Comparison of ENCODE assay signal across 1 cellular context in genomic region chr1:8083739-8084484, GRCh38.
TF ChIP-seq lines count a peak whose summit lies in the region.

No MANE protein-coding gene starts in this region.

TF ChIP-seq in HepG2, 621 proteins besides CTCF, POLR2A, EP300 and RAD21 (continued from another document and continues in another):
- TF ChIP-seq SNAPC4 (CRISPR knock-in tag; IDR thresholded peaks at IDR 0.05) (peak; percentile 26; the same call in 1 of the 2 replicates), RCOR2 (CRISPR knock-in tag; IDR thresholded peaks at IDR 0.05) (peak; percentile 90), MED8 (CRISPR knock-in tag; IDR thresholded peaks at IDR 0.05; ENCODE audit: insufficient replicate concordance) (peak; percentile 40), KLF13 (CRISPR knock-in tag; IDR thresholded peaks at IDR 0.05) (no peak), ATF7-NPFF (CRISPR knock-in tag; IDR thresholded peaks at IDR 0.05; ENCODE audit: low read depth) (no peak), NR2F2 (IDR thresholded peaks at IDR 0.05; ENCODE audit: borderline replicate concordance, low read depth) (peak; percentile 56; the same call in 1 of the 2 replicates), CBX5 (CRISPR knock-in tag; IDR thresholded peaks at IDR 0.05; ENCODE audit: borderline replicate concordance) (no peak), ZNF839 (CRISPR knock-in tag; IDR thresholded peaks at IDR 0.05; ENCODE audit: borderline replicate concordance) (no peak), MEIS2 (CRISPR knock-in tag; IDR thresholded peaks at IDR 0.05) (peak; percentile 56; the same call in 1 of the 2 replicates), TAF1 (CRISPR knock-in tag; IDR thresholded peaks at IDR 0.05) (no peak), TOE1 (CRISPR knock-in tag; IDR thresholded peaks at IDR 0.05) (no peak), RFX5 (IDR thresholded peaks at IDR 0.05; ENCODE audit: low read depth, low read length) (no peak), PPARG (CRISPR knock-in tag; conservative IDR thresholded peaks at IDR 0.05) (peak; percentile 87), ZNF720 (CRISPR knock-in tag; IDR thresholded peaks at IDR 0.05) (no peak), KLF16 (CRISPR knock-in tag; IDR thresholded peaks at IDR 0.05) (no peak; a peak in 1 of 4 replicates), NFIC (IDR thresholded peaks at IDR 0.05; ENCODE audit: low read length) (peak; percentile 90), BCL6 (CRISPR knock-in tag; IDR thresholded peaks at IDR 0.05) (peak; percentile 92), SATB2 (CRISPR knock-in tag; IDR thresholded peaks at IDR 0.05) (no peak), FOXP1 (IDR thresholded peaks at IDR 0.05) (peak; percentile 93), FOXP1 (CRISPR knock-in tag; IDR thresholded peaks at IDR 0.05) (peak; percentile 99), ZNF614 (CRISPR knock-in tag; IDR thresholded peaks at IDR 0.05; ENCODE audit: borderline replicate concordance) (0 out of 2 replicates have a peak, but pooled peaks have one; percentile 25), NFKBIZ (CRISPR knock-in tag; IDR thresholded peaks at IDR 0.05) (peak; percentile 89; the same call in 1 of the 2 replicates), SRSF9 (IDR thresholded peaks at IDR 0.05; ENCODE audit: borderline replicate concordance, insufficient read depth, low read depth, low read length, poor library complexity, severe bottlenecking) (no peak), ZNF784 (CRISPR knock-in tag; IDR thresholded peaks at IDR 0.05; ENCODE audit: borderline replicate concordance) (no peak), ZKSCAN5 (CRISPR knock-in tag; IDR thresholded peaks at IDR 0.05) (no peak), ZKSCAN1 (IDR thresholded peaks at IDR 0.05; ENCODE audit: low read length) (no peak), ISL2 (CRISPR knock-in tag; IDR thresholded peaks at IDR 0.05) (peak; percentile 90), ZBTB46 (CRISPR knock-in tag; IDR thresholded peaks at IDR 0.05; ENCODE audit: borderline replicate concordance) (no peak), TEAD3 (CRISPR knock-in tag; optimal IDR thresholded peaks at IDR 0.05; ENCODE audit: borderline replicate concordance) (peak; percentile 89), CSRNP1 (CRISPR knock-in tag; IDR thresholded peaks at IDR 0.05) (no peak), TBX2 (CRISPR knock-in tag; IDR thresholded peaks at IDR 0.05; ENCODE audit: borderline replicate concordance) (peak; percentile 99), TARDBP (CRISPR knock-in tag; IDR thresholded peaks at IDR 0.05) (peak; percentile 72; the same call in 1 of the 2 replicates), DPF2 (CRISPR knock-in tag; IDR thresholded peaks at IDR 0.05; ENCODE audit: borderline replicate concordance, low read depth) (peak; percentile 52; the same call in 1 of the 2 replicates), ZNF768 (CRISPR knock-in tag; IDR thresholded peaks at IDR 0.05) (no peak), JUN (CRISPR knock-in tag; IDR thresholded peaks at IDR 0.05) (no peak), ZFY (CRISPR knock-in tag; IDR thresholded peaks at IDR 0.05) (0 out of 2 replicates have a peak, but pooled peaks have one; percentile 27), ZFP36L1 (CRISPR knock-in tag; IDR thresholded peaks at IDR 0.05) (no peak), RXRA (CRISPR knock-in tag; IDR thresholded peaks at IDR 0.05) (peak; percentile 41; the same call in 1 of the 2 replicates), MIXL1 (CRISPR knock-in tag; IDR thresholded peaks at IDR 0.05) (peak; percentile 94), HOXA9 (CRISPR knock-in tag; IDR thresholded peaks at IDR 0.05; ENCODE audit: borderline replicate concordance) (no peak), BHLHE40 (IDR thresholded peaks at IDR 0.05; ENCODE audit: low read length) (0 out of 2 replicates have a peak, but pooled peaks have one; percentile 32), HOXA3 (CRISPR knock-in tag; IDR thresholded peaks at IDR 0.05) (peak; percentile 46; the same call in 1 of the 2 replicates), EHMT2 (IDR thresholded peaks at IDR 0.05; ENCODE audit: borderline replicate concordance, low read depth, low read length) (no peak), ZNF224 (CRISPR knock-in tag; IDR thresholded peaks at IDR 0.05) (no peak), PRPF4 (IDR thresholded peaks at IDR 0.05; ENCODE audit: low read depth, low read length, poor library complexity, severe bottlenecking) (no peak), ZNF264 (CRISPR knock-in tag; IDR thresholded peaks at IDR 0.05) (0 out of 2 replicates have a peak, but pooled peaks have one; percentile 37), ZGPAT (CRISPR knock-in tag; IDR thresholded peaks at IDR 0.05) (peak; percentile 78), MYPOP (CRISPR knock-in tag; IDR thresholded peaks at IDR 0.05) (peak; percentile 34; the same call in 1 of the 2 replicates), PAXIP1 (CRISPR knock-in tag; conservative IDR thresholded peaks at IDR 0.05) (peak; percentile 89), STAT5B (CRISPR knock-in tag; IDR thresholded peaks at IDR 0.05) (0 out of 2 replicates have a peak, but pooled peaks have one; percentile 49), ZMYM3 (CRISPR knock-in tag; IDR thresholded peaks at IDR 0.05) (peak; percentile 65; the same call in 1 of the 2 replicates), PHB2 (IDR thresholded peaks at IDR 0.05; ENCODE audit: partially characterized antibody) (no peak), CBFB (CRISPR knock-in tag; IDR thresholded peaks at IDR 0.05) (peak; percentile 30; the same call in 1 of the 2 replicates), ZNF737 (CRISPR knock-in tag; IDR thresholded peaks at IDR 0.05; ENCODE audit: borderline replicate concordance) (no peak), FOXJ3 (CRISPR knock-in tag; IDR thresholded peaks at IDR 0.05; ENCODE audit: borderline replicate concordance) (peak; percentile 85; the same call in 1 of the 2 replicates)
